In genomic region chr1:174976436-174977107, GRCh38 we compare ENCODE assay signal across 9 cellular contexts. TPM values are rescaled to one million over a fixed set of nuclear protein-coding genes. Genes with fewer than 3 reads are reported as not detected.
A peak's percentile ranks its signal among the peaks of the same experiment; 100 is the strongest.
DNase-seq lines count a peak whose midpoint lies in the region; ATAC-seq, FAIRE-seq and TF ChIP-seq lines count a peak whose summit lies in the region.
"Had no signal": no experiment of that assay in that cellular context is flagged by ENCODE, and none has a peak within 500 bp of the region (broad histone marks: within the 10 kb centered on the region; RNA-seq: fewer than 3 reads in every experiment).

No MANE protein-coding gene starts in this region.

- TF ChIP-seq POLR2A in A549 (IDR thresholded peaks at IDR 0.05; ENCODE audit: low read length): no peak

- H3K9me3 ChIP-seq in A549: no peaks in the 10 kb centered on the region
- H3K9me3 ChIP-seq in H9 (ENCODE audit: control insufficient read depth, low read depth, low read length): no peaks in the 10 kb centered on the region

- H4K20me1 ChIP-seq in H9 (ENCODE audit: control insufficient read depth, insufficient read depth, insufficient read length): no peaks in the 10 kb centered on the region

- H4K91ac ChIP-seq in H9 (ENCODE audit: insufficient read length, low read depth, low read length): no peak overlapping the region

- H2BK15ac ChIP-seq in H9 (ENCODE audit: low read depth, low read length): no peak overlapping the region

- no peaks in the 10 kb centered on the region for H3K79me1 ChIP-seq in H9 (ENCODE audit: insufficient read depth, low read depth, low read length, poor library complexity, severe bottlenecking)

- H3K27me3 ChIP-seq in H9 (ENCODE audit: insufficient read depth, low read length): no peaks in the 10 kb centered on the region

- TF ChIP-seq RAD21 in A549 (conservative IDR thresholded peaks at IDR 0.05 in 1 of 2, IDR thresholded peaks at IDR 0.05 in 1 of 2): no peak

- peak; percentile 47 to 58; a peak in 2 of 6 replicates for ATAC-seq in A549
- no peak for ATAC-seq in GM19035 (IDR thresholded peaks at IDR 0.05; ENCODE audit: unreplicated experiment)
- ATAC-seq in HG03139 (IDR thresholded peaks at IDR 0.05; ENCODE audit: unreplicated experiment): no peak

- no peak overlapping the region for H2AK5ac ChIP-seq in H9 (ENCODE audit: insufficient read length, low read length)

- H3K36me3 Mint-ChIP-seq in H9 (ENCODE audit: insufficient read depth in 1 of 3, low read depth in 3 of 3): peaks cover 38 to 91% (median 86%) of the 10 kb centered on the region in 3 experiments; a peak in 6 of 7 replicates

- H3K27ac ChIP-seq in A549: peak overlapping the region in 1 of 2 experiments; percentile 16; a peak in 1 of 6 replicates
- H3K27ac ChIP-seq in H9 (ENCODE audit: insufficient read length, low read depth, low read length): no peak overlapping the region
- H3K27ac ChIP-seq in angular gyrus (ENCODE audit: low read depth, low read length): peak overlapping the region; percentile 27
- H3K27ac ChIP-seq: KMS-11 had no signal

- H3K4me3 Mint-ChIP-seq in H9: no peak overlapping the region

- no peak overlapping the region for H3T11ph ChIP-seq in H9 (ENCODE audit: low read length)

- CTCF ChIA-PET in A549 (lab: Yijun Ruan, JAX): interaction anchor here (0.6 to 3.6 kb wide), 4 partner anchors 10 to 207 kb away, joined by 3 to 10 read pairs (median 4); partner anchors contain the start of gene CACYBP

- H3K4ac ChIP-seq in H9 (ENCODE audit: low read depth, low read length): no peak overlapping the region

- H3K4me1 ChIP-seq in A549 (peaks cover 13% of the 10 kb centered on the region), H9 (ENCODE audit: insufficient read depth, low read length) (no peaks in the 10 kb centered on the region)

- no peaks in the 10 kb centered on the region for H3K23me2 ChIP-seq in H9 (ENCODE audit: insufficient read length, low read depth, low read length, poor library complexity, severe bottlenecking)

- H3K27me3 Mint-ChIP-seq in H9 (ENCODE audit: low read depth): no peaks in the 10 kb centered on the region

- H3K9ac ChIP-seq in H9 (ENCODE audit: extremely low read depth, insufficient read length, low read length): no peak overlapping the region
- H3K9ac ChIP-seq: KMS-11 had no signal

- no peak overlapping the region for H4K8ac ChIP-seq in H9 (replicated peaks; ENCODE audit: insufficient read length, low read depth, low read length)

- H3K23ac ChIP-seq in H9 (ENCODE audit: insufficient read length, low read depth, low read length): no peak overlapping the region

- H2AFZ ChIP-seq in H9 (ENCODE audit: low read length): no peak overlapping the region

- no peak for TF ChIP-seq CTCF in A549 (IDR thresholded peaks at IDR 0.05)
- TF ChIP-seq CTCF in H9 (conservative IDR thresholded peaks at IDR 0.05): no peak

- H2BK120ac ChIP-seq in H9 (ENCODE audit: low read depth, low read length, poor library complexity, severe bottlenecking): no peak overlapping the region

- H3K56ac ChIP-seq in H9 (ENCODE audit: insufficient read length, low read depth, low read length): no peak overlapping the region

- no peak for FAIRE-seq in A549 (lab: Jason Lieb, UNC)

- H2BK5ac ChIP-seq in H9 (ENCODE audit: insufficient read length, low read length): no peak overlapping the region

- no peak overlapping the region for H3K18ac ChIP-seq in H9 (ENCODE audit: insufficient read length, low read depth, low read length)

- H2BK12ac ChIP-seq in H9 (ENCODE audit: insufficient read length, low read depth, low read length): no peak overlapping the region

- no peak for TF ChIP-seq EP300 in A549 (IDR thresholded peaks at IDR 0.05)

- no peak for DNase-seq in A549 (ENCODE audit: low read depth in 1 of 2, low spot score in 1 of 2)
- no peak for DNase-seq in H9
- peak; percentile 35 for DNase-seq in hepatic stellate cell (ENCODE audit: low spot score)
- DNase-seq in T-helper 9 cell: no peak
- DNase-seq in stimulated activated CD8-positive, alpha-beta memory T cell treated with anti-CD3 and anti-CD28 coated beads, Interleukin-4, amount 100 ng/mL, for 48 hours: no peak

- H4K5ac ChIP-seq in H9 (ENCODE audit: insufficient read length, low read depth, low read length): no peak overlapping the region

- H3K9me3 Mint-ChIP-seq in H9: no peaks in the 10 kb centered on the region

- H3K14ac ChIP-seq in H9 (ENCODE audit: insufficient read depth, low read length): no peak overlapping the region

- H3K4me3 ChIP-seq in A549: no peak overlapping the region

- 66% methylated on average over 4 of the region's 4 CpGs for WGBS in A549 (ENCODE audit: missing lambda C conversion rate)
- no CpG with 5 or more reads among the region's 4 CpGs for WGBS in H9 (ENCODE audit: extremely low coverage, insufficient read length, low lambda C conversion rate)

- H3K27ac Mint-ChIP-seq in H9: peak overlapping the region in 2 of 3 experiments; percentile 64 to 73; a peak in 2 of 7 replicates

- no peaks in the 10 kb centered on the region for H3K79me2 ChIP-seq in H9 (ENCODE audit: insufficient read depth, low read length)

- H3K4me1 Mint-ChIP-seq in H9: no peaks in the 10 kb centered on the region

- H2BK20ac ChIP-seq in H9 (ENCODE audit: low read depth, low read length, poor library complexity, severe bottlenecking): no peak overlapping the region

- H3K4me2 ChIP-seq in A549 (no peak overlapping the region), H9 (ENCODE audit: insufficient read depth, insufficient read length, low read length) (no peak overlapping the region)
- H3K4me2 ChIP-seq: KMS-11 had no signal

- POLR2A ChIA-PET in A549 (lab: Yijun Ruan, JAX): interaction anchor here (1.1 to 1.2 kb wide), 2 partner anchors 23 to 47 kb away, joined by 4 read pairs; partner anchors contain the start of genes CACYBP and MRPS14

TF ChIP-seq in A549, 52 proteins besides CTCF, POLR2A, EP300 and RAD21:
- TF ChIP-seq HDAC2 (IDR thresholded peaks at IDR 0.05): no peak
- TF ChIP-seq ZC3H11A (IDR thresholded peaks at IDR 0.05): no peak
- no peak for TF ChIP-seq EHMT2 (IDR thresholded peaks at IDR 0.05; ENCODE audit: low read depth)
- TF ChIP-seq FOXS1 (CRISPR knock-in tag; IDR thresholded peaks at IDR 0.05): no peak
- TF ChIP-seq TFCP2L1 (CRISPR knock-in tag; IDR thresholded peaks at IDR 0.05): no peak
- TF ChIP-seq GATA3 (IDR thresholded peaks at IDR 0.05; ENCODE audit: borderline replicate concordance): no peak
- TF ChIP-seq JUN (IDR thresholded peaks at IDR 0.05): no peak
- no peak for TF ChIP-seq HES2 (IDR thresholded peaks at IDR 0.05)
- TF ChIP-seq SMC3 (IDR thresholded peaks at IDR 0.05): no peak
- TF ChIP-seq ESRRA (IDR thresholded peaks at IDR 0.05; ENCODE audit: borderline replicate concordance, low read length): no peak
- TF ChIP-seq USF2 (IDR thresholded peaks at IDR 0.05): no peak
- no peak for TF ChIP-seq TP53 (CRISPR knock-in tag; IDR thresholded peaks at IDR 0.05)

RNA-seq across cellular contexts. Expression of gene CACYBP, which starts 23.2 kb away (rescaled TPM):
- polyA plus RNA-seq in A549 (2011; rRNA removed) (95.8 and 151 TPM in 2 replicates), A549 (2017; fragmentation: RNase III; extraction: RNeasy Plus Mini Kit Qiagen cat#74134 plus additional on column Dnase treatment) (249 to 297 TPM (median 253 TPM) in 3 replicates)
- 77.3 and 102 TPM in 2 replicates for polyA plus RNA-seq in A549 (2012; cell fraction: cytosol; rRNA removed)
- 37.0 and 63.1 TPM in 2 replicates for polyA plus RNA-seq in A549 (2012; cell fraction: nucleus; rRNA removed)
- 7.4 and 9.1 TPM in 2 replicates for polyA minus RNA-seq in A549 (2011; rRNA and poly(A)+ RNA removed)
- 202 and 208 TPM in 2 replicates for total RNA-seq in H9 (2021)

RNA-seq across cellular contexts. Expression of gene MRPS14, which starts 46.7 kb away (rescaled TPM):
- polyA plus RNA-seq in A549 (2011; rRNA removed): 40.9 and 45.1 TPM in 2 replicates
- 17.4 and 18.6 TPM in 2 replicates for polyA plus RNA-seq in A549 (2012; cell fraction: cytosol; rRNA removed)
- 7.7 and 14.1 TPM in 2 replicates for polyA plus RNA-seq in A549 (2012; cell fraction: nucleus; rRNA removed)
- polyA plus RNA-seq in A549 (2017; fragmentation: RNase III; extraction: RNeasy Plus Mini Kit Qiagen cat#74134 plus additional on column Dnase treatment): 18.9 to 20.0 TPM (median 19.5 TPM) in 3 replicates
- 12.7 and 14.2 TPM in 2 replicates for polyA minus RNA-seq in A549 (2011; rRNA and poly(A)+ RNA removed)
- total RNA-seq in H9 (2021): 30.6 and 32.8 TPM in 2 replicates

Comparison
In these comparisons a context has a peak if more than half of its experiments do, and no peak if none do; other contexts are left out.
1. ATAC-seq: peak in A549 (2 of 2); none in GM19035 (single experiment) and HG03139 (single experiment).